ENCODE assay signal across 15 cellular contexts in genomic region chr1:177068011-177068410, GRCh38.
DNase-seq lines count a peak whose midpoint lies in the region; TF ChIP-seq lines count a peak whose summit lies in the region.
"Had no signal": no experiment of that assay in that cellular context is flagged by ENCODE, and none has a peak within 500 bp of the region (broad histone marks: within the 10 kb centered on the region; RNA-seq: fewer than 3 reads in every experiment).

No MANE protein-coding gene starts in this region.

- H3K36me3 Mint-ChIP-seq in endothelial cell (ENCODE audit: low read depth, unreplicated experiment), result peaks cover 10% of the 10 kb centered on the region
- H3K36me3 Mint-ChIP-seq: CD4-positive, alpha-beta memory T cell had no signal

- H3K36me3 ChIP-seq in HUES48 (ENCODE audit: control insufficient read depth, insufficient read depth, low read length), result no peaks in the 10 kb centered on the region
- H3K36me3 ChIP-seq in WERI-Rb-1, result no peaks in the 10 kb centered on the region
- H3K36me3 ChIP-seq: HAP-1 had no signal

- H3K27me3 Mint-ChIP-seq in endothelial cell (ENCODE audit: unreplicated experiment), result peaks cover 7% of the 10 kb centered on the region
- H3K27me3 Mint-ChIP-seq: CD4-positive, alpha-beta memory T cell had no signal

- no peak overlapping the region for H3K9ac ChIP-seq in HUES48 (ENCODE audit: low read depth, low read length)

- intact Hi-C loops in cardiac septum (cut with DNase I), result no loop called here

- H3K9me3 ChIP-seq in HUES48 (ENCODE audit: control insufficient read depth, insufficient read depth, low read length) (no peaks in the 10 kb centered on the region), WERI-Rb-1 (ENCODE audit: severe bottlenecking) (no peaks in the 10 kb centered on the region)
- H3K9me3 ChIP-seq: HAP-1 had no signal

- H3K4me3 Mint-ChIP-seq in endothelial cell (ENCODE audit: unreplicated experiment), result no peak overlapping the region
- H3K4me3 Mint-ChIP-seq: CD4-positive, alpha-beta memory T cell; HFFc6 had no signal

- peaks cover 26% of the 10 kb centered on the region for H3K4me1 Mint-ChIP-seq in endothelial cell (ENCODE audit: unreplicated experiment)
- H3K4me1 Mint-ChIP-seq: CD4-positive, alpha-beta memory T cell had no signal

- H3K4me3 ChIP-seq in HUES48 (ENCODE audit: low read depth, low read length), result no peak overlapping the region
- no peak overlapping the region for H3K4me3 ChIP-seq in WERI-Rb-1 (ENCODE audit: low read depth, low read length)
- H3K4me3 ChIP-seq: HAP-1 had no signal

- H3K9me3 Mint-ChIP-seq in endothelial cell (ENCODE audit: unreplicated experiment), result no peaks in the 10 kb centered on the region

- TF ChIP-seq CTCF in WERI-Rb-1 (IDR thresholded peaks at IDR 0.05; ENCODE audit: low read depth, low read length) (no peak), endothelial cell (IDR thresholded peaks at IDR 0.05; ENCODE audit: unreplicated experiment) (no peak)

- peak overlapping the region; percentile 14 for H3K27ac ChIP-seq in HUES48 (ENCODE audit: low read depth, low read length)
- peak overlapping the region; percentile 72 for H3K27ac ChIP-seq in WERI-Rb-1

- DNase-seq in WERI-Rb-1 (no peak), endothelial cell (ENCODE audit: low spot score) (no peak), LoVo (ENCODE audit: low spot score) (no peak), cardiac septum (ENCODE audit: low spot score) (no peak)
- no peak for DNase-seq in central memory CD4-positive, alpha-beta T cell
- no peak for DNase-seq in stimulated activated CD4-positive, alpha-beta T cell treated with anti-CD3 and anti-CD28 coated beads, Interleukin-12 subunit alpha, Interleukin-12 subunit beta, amount 100 ng/mL, for 4 hours
- DNase-seq: C1 segment of cervical spinal cord; Calu3; CD4-positive, alpha-beta memory T cell; COR-L47; DMS153; DND-41; HFFc6 had no signal

- H3K27me3 ChIP-seq in HUES48 (ENCODE audit: control insufficient read depth, insufficient read depth, low read length), result peaks cover 18% of the 10 kb centered on the region
- no peaks in the 10 kb centered on the region for H3K27me3 ChIP-seq in WERI-Rb-1 (ENCODE audit: insufficient read depth, low read depth, severe bottlenecking)

- H3K4me1 ChIP-seq in HUES48 (ENCODE audit: control insufficient read depth, insufficient read depth, low read length), result peaks cover 23% of the 10 kb centered on the region
- H3K4me1 ChIP-seq: HAP-1 had no signal

- peak overlapping the region; percentile 45 for H3K27ac Mint-ChIP-seq in endothelial cell (ENCODE audit: unreplicated experiment)
- H3K27ac Mint-ChIP-seq: CD4-positive, alpha-beta memory T cell; HFFc6 had no signal
